ENCODE assay signal across 7 cellular contexts in the genomic region with DNA sequence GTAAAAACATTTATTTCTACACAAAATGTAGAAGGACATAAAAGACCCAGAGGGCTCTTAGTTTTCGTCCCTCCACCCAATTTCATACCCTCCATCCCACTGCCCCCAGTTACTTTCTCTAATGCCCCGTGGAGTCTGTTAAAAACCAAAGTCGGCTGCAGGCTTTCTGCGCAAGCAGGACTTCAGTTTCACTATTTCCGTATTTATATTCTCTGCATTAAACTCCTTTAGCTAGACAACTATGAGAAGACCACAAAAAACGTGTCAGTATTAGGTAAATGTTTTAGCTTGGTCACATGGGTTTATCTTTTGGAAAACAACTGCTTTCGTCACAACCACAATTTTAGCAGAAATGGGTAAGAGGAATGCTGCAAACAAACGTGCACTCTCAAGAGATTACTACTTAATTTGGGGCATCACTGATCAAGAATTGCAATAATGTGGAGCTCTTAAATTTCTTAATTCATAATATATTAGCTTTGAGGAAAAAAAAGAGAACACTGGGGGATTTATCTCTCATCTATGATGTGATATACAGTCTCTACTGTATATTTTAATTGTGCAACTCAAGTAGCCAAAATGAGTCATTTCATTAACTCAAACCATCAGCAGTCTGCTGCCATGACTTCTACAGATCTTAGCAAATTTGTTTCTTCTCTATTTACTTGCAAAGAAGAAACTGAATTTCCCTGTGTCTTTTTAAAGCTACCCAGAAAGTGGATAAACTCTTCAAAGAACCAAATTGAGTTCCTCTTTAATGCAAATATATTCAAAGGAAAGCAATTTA. TPM values are rescaled to one million over a fixed set of nuclear protein-coding genes. Genes with fewer than 3 reads are reported as not detected.
DNase-seq lines count a peak whose midpoint lies in the region; ATAC-seq, FAIRE-seq and TF ChIP-seq lines count a peak whose summit lies in the region.

No MANE protein-coding gene starts in this region.

- H3K27ac ChIP-seq in hepatocyte (peak overlapping the region; percentile 96), small intestine (ENCODE audit: low read depth in 1 of 2, low read length in 1 of 2) (peak overlapping the region; percentile 91 to 96)

- peaks cover 3% of the 10 kb centered on the region for H3K36me3 Mint-ChIP-seq in activated naive CD8-positive, alpha-beta T cell

- H3K9me2 ChIP-seq in hepatocyte (replicated peaks; ENCODE audit: insufficient read depth): no peaks in the 10 kb centered on the region

- peaks cover 6% of the 10 kb centered on the region for H4K20me1 ChIP-seq in hepatocyte (ENCODE audit: insufficient read depth, poor library complexity, severe bottlenecking)

- WGBS in hepatocyte (ENCODE audit: low lambda C conversion rate, missing lambda C conversion rate): 13% methylated on average over 8 of the region's 8 CpGs
- WGBS in small intestine, 3 donors: 0 to 3% (median 1%) methylated on average over 8 of the region's 8 CpGs

- H3K4me3 Mint-ChIP-seq in activated naive CD8-positive, alpha-beta T cell: peak overlapping the region; percentile 96

- no peak for TF ChIP-seq CTCF in hepatocyte (IDR thresholded peaks at IDR 0.05; ENCODE audit: poor library complexity)

- H3K4me1 ChIP-seq in hepatocyte (ENCODE audit: insufficient read depth) (peaks cover 21% of the 10 kb centered on the region), small intestine (ENCODE audit: control insufficient read depth in 2 of 2, insufficient read depth in 1 of 2, low read depth in 1 of 2, low read length in 1 of 2) (peaks cover 2 to 4% of the 10 kb centered on the region in 2 donors)

- ATAC-seq in GM18498 (IDR thresholded peaks at IDR 0.05; ENCODE audit: unreplicated experiment) (peak; percentile 26), GM21786 (IDR thresholded peaks at IDR 0.05; ENCODE audit: unreplicated experiment) (peak; percentile 27)

- no peaks in the 10 kb centered on the region for H3K9me3 Mint-ChIP-seq in activated naive CD8-positive, alpha-beta T cell (ENCODE audit: low read depth)

- H3K79me2 ChIP-seq in hepatocyte: peaks cover 23% of the 10 kb centered on the region

- H3K4me1 Mint-ChIP-seq in activated naive CD8-positive, alpha-beta T cell (ENCODE audit: low read depth): peaks cover 48% of the 10 kb centered on the region

- peak; percentile 14 for DNase-seq in LHCN-M2 (ENCODE audit: low read depth)
- DNase-seq in hepatocyte (ENCODE audit: low spot score): no peak
- DNase-seq in small intestine: peak; percentile 15
- no peak for DNase-seq in stimulated activated CD4-positive, alpha-beta T cell treated with anti-CD3 and anti-CD28 coated beads, Interleukin-4, amount 100 ng/mL, for 4 hours

- no peak for FAIRE-seq in small intestine (lab: Jason Lieb, UNC)

- H3K27me3 ChIP-seq in hepatocyte (no peaks in the 10 kb centered on the region), small intestine (ENCODE audit: control insufficient read depth in 2 of 2, insufficient read depth in 2 of 2, low read length in 2 of 2) (no peaks in the 10 kb centered on the region)

- peak overlapping the region; percentile 81 for H2AFZ ChIP-seq in hepatocyte

- H3K36me3 ChIP-seq in hepatocyte (replicated peaks; ENCODE audit: insufficient read depth, low read depth) (no peaks in the 10 kb centered on the region), small intestine (ENCODE audit: control insufficient read depth in 2 of 2, insufficient read depth in 2 of 2, low read length in 2 of 2) (no peaks in the 10 kb centered on the region)

- no peaks in the 10 kb centered on the region for H3K27me3 Mint-ChIP-seq in activated naive CD8-positive, alpha-beta T cell

- H3K27ac Mint-ChIP-seq in activated naive CD8-positive, alpha-beta T cell: peak overlapping the region; percentile 99

- H3K4me2 ChIP-seq in hepatocyte: peak overlapping the region; percentile 91

- H3K4me3 ChIP-seq in hepatocyte (peak overlapping the region; percentile 70), small intestine (ENCODE audit: low read depth in 1 of 2, low read length in 2 of 2) (peak overlapping the region; percentile 31 to 97)

- H3K9me3 ChIP-seq in hepatocyte (ENCODE audit: low read depth) (no peaks in the 10 kb centered on the region), small intestine (ENCODE audit: control insufficient read depth, low read depth) (no peaks in the 10 kb centered on the region)

RNA-seq across cellular contexts. Expression of a gene that starts 0.7 kb away (rescaled TPM):
- 13.1 and 13.8 TPM in 2 replicates for total RNA-seq in LHCN-M2 (2014; rRNA removed)
- polyA plus RNA-seq in LHCN-M2 (2012): 5.4 TPM
- total RNA-seq in hepatocyte: 15.0 and 15.1 TPM in 2 replicates
- 15.3 and 16.3 TPM in 2 replicates for polyA plus RNA-seq in hepatocyte
- polyA plus RNA-seq in small intestine: 1 to 10 TPM; 2.2 to 4.2 (median 3.6) TPM

Comparison
In these comparisons a context has a peak if more than half of its experiments do, and no peak if none do; other contexts are left out.
1. DNase-seq: peak in LHCN-M2 (single experiment) and small intestine (single experiment); none in hepatocyte (single experiment) and stimulated activated CD4-positive, alpha-beta T cell treated with anti-CD3 and anti-CD28 coated beads, Interleukin-4, amount 100 ng/mL, for 4 hours (0 of 2).